Comparison of ENCODE assay signal across 27 cellular contexts in genomic region chr11:28104425-28104824, GRCh38. TPM values are rescaled to one million over a fixed set of nuclear protein-coding genes. Genes with fewer than 3 reads are reported as not detected.
DNase-seq lines count a peak whose midpoint lies in the region; ATAC-seq, FAIRE-seq and TF ChIP-seq lines count a peak whose summit lies in the region.
"Had no signal": no experiment of that assay in that cellular context is flagged by ENCODE, and none has a peak within 500 bp of the region (broad histone marks: within the 10 kb centered on the region; RNA-seq: fewer than 3 reads in every experiment).

No MANE protein-coding gene starts in this region.

- no peak overlapping the region for H3K4ac ChIP-seq in mesenchymal stem cell (ENCODE audit: low read depth in 1 of 2, low read length in 2 of 2)

- peaks cover 31% of the 10 kb centered on the region for H3K36me3 Mint-ChIP-seq in HFFc6 (ENCODE audit: low read depth)
- H3K36me3 Mint-ChIP-seq: CD4-positive, CD25-positive, alpha-beta regulatory T cell; natural killer cell; stimulated activated naive B cell treated with anti-CD40 and anti-IgM and Interleukin-4, amounts not matched to agents 10 μg/mL and 1 μg/mL and 100 μg/mL, for 72 hours had no signal

- peak overlapping the region; percentile 56 for H3K9ac ChIP-seq in SK-N-MC (ENCODE audit: insufficient read length)
- H3K9ac ChIP-seq in mesenchymal stem cell (ENCODE audit: low read length) = no peak overlapping the region
- H3K9ac ChIP-seq: parathyroid adenoma had no signal

- no peak for DNase-seq in HFFc6
- no peak for DNase-seq in SK-N-MC (ENCODE audit: low read depth, low spot score)
- DNase-seq in mesenchymal stem cell = no peak
- no peak for DNase-seq in frontal cortex (ENCODE audit: low spot score in 2 of 2)
- DNase-seq in NCI-H146 (lab: John Stamatoyannopoulos, UW) = no peak
- DNase-seq: activated effector memory CD4-positive, alpha-beta T cell treated with anti-CD3 and anti-CD28 coated beads, Interleukin-2, amount 50 U/mL, for 16 hours; activated naive CD8-positive, alpha-beta T cell treated with anti-CD3 and anti-CD28 coated beads, Interleukin-2, amount 10 ng/mL, durations not matched to agents 7 days and 5 days; CD4-positive, CD25-positive, alpha-beta regulatory T cell; foreskin fibroblast; heart right ventricle; KBM-7; left colon; natural killer cell; NCI-H1694 treated with DMSO at 0.1 percent for 48 hours; NCI-H69; stimulated activated CD4-positive, alpha-beta T cell treated with anti-CD3 and anti-CD28 coated beads, Interleukin-4, amount 100 ng/mL, for 1 hour; stimulated activated naive B cell treated with anti-CD40 and anti-IgM and Interleukin-4, amounts not matched to agents 10 μg/mL and 1 μg/mL and 100 μg/mL, for 72 hours; testis had no signal

- no peak for FAIRE-seq in frontal cortex (lab: Jason Lieb, UNC)
- FAIRE-seq: TTC549, urothelium cell line had no signal

- H3K36me3 ChIP-seq in ACC112 (ENCODE audit: insufficient read depth, low read length) (no peaks in the 10 kb centered on the region), SK-N-MC (ENCODE audit: insufficient read depth, low read length) (peaks cover 4% of the 10 kb centered on the region; the same call in 1 of the 2 replicates), mesenchymal stem cell (ENCODE audit: control insufficient read depth in 1 of 2, insufficient read depth in 2 of 2, low read depth in 1 of 2, low read length in 2 of 2) (no peaks in the 10 kb centered on the region)
- H3K36me3 ChIP-seq: heart right ventricle, right atrium auricular region had no signal

- H2BK5ac ChIP-seq in mesenchymal stem cell (ENCODE audit: low read depth, low read length, poor library complexity, severe bottlenecking) = no peak overlapping the region

- peaks cover 84% of the 10 kb centered on the region for H3K4me1 Mint-ChIP-seq in HFFc6 (ENCODE audit: low read depth)

- no peak overlapping the region for H2BK120ac ChIP-seq in mesenchymal stem cell (ENCODE audit: low read depth, low read length)

- no peak for TF ChIP-seq CTCF in HFFc6 (IDR thresholded peaks at IDR 0.05)

- no peaks in the 10 kb centered on the region for H3K9me3 Mint-ChIP-seq in HFFc6
- H3K9me3 Mint-ChIP-seq: activated naive CD8-positive, alpha-beta T cell treated with anti-CD3 and anti-CD28 coated beads, Interleukin-2, amount 10 ng/mL, durations not matched to agents 7 days and 5 days; CD4-positive, CD25-positive, alpha-beta regulatory T cell; GM23338; natural killer cell; stimulated activated naive B cell treated with anti-CD40 and anti-IgM and Interleukin-4, amounts not matched to agents 10 μg/mL and 1 μg/mL and 100 μg/mL, for 72 hours had no signal

- H3K4me3 Mint-ChIP-seq in HFFc6 = peak overlapping the region; percentile 65
- H3K4me3 Mint-ChIP-seq: activated naive CD8-positive, alpha-beta T cell treated with anti-CD3 and anti-CD28 coated beads, Interleukin-2, amount 10 ng/mL, durations not matched to agents 7 days and 5 days; GM23338; natural killer cell; stimulated activated naive B cell treated with anti-CD40 and anti-IgM and Interleukin-4, amounts not matched to agents 10 μg/mL and 1 μg/mL and 100 μg/mL, for 72 hours had no signal

- WGBS in mesenchymal stem cell = 60% methylated on average over 1 of the region's 1 CpG

- peaks cover 6% of the 10 kb centered on the region; the same call in 1 of the 2 replicates for H3K27me3 Mint-ChIP-seq in HFFc6 (ENCODE audit: insufficient read depth)
- H3K27me3 Mint-ChIP-seq: activated naive CD8-positive, alpha-beta T cell treated with anti-CD3 and anti-CD28 coated beads, Interleukin-2, amount 10 ng/mL, durations not matched to agents 7 days and 5 days; CD4-positive, CD25-positive, alpha-beta regulatory T cell; stimulated activated naive B cell treated with anti-CD40 and anti-IgM and Interleukin-4, amounts not matched to agents 10 μg/mL and 1 μg/mL and 100 μg/mL, for 72 hours had no signal

- no peaks in the 10 kb centered on the region; the same call in 1 of the 2 replicates for H3K9me3 ChIP-seq in SK-N-MC (ENCODE audit: low read depth, low read length)
- no peaks in the 10 kb centered on the region for H3K9me3 ChIP-seq in mesenchymal stem cell (ENCODE audit: control insufficient read depth, low read length)
- H3K9me3 ChIP-seq: heart right ventricle, right atrium auricular region, testis had no signal

- no peak overlapping the region for H4K8ac ChIP-seq in mesenchymal stem cell (ENCODE audit: low read length)

- ATAC-seq in GM18511 (IDR thresholded peaks at IDR 0.05; ENCODE audit: unreplicated experiment) = no peak
- ATAC-seq: GM23338; heart right ventricle; left colon; natural killer cell; Right ventricle myocardium inferior; stimulated activated naive B cell treated with anti-CD40 and anti-IgM and Interleukin-4, amounts not matched to agents 10 μg/mL and 1 μg/mL and 100 μg/mL, for 72 hours had no signal

- peak overlapping the region; percentile 22 for H3K4me2 ChIP-seq in mesenchymal stem cell (ENCODE audit: low read length, poor library complexity, severe bottlenecking)
- H3K4me2 ChIP-seq: GM23338 had no signal

- no peak overlapping the region for H3K14ac ChIP-seq in mesenchymal stem cell (ENCODE audit: low read length in 2 of 2)

- H3K27me3 ChIP-seq in ACC112 (ENCODE audit: insufficient read depth, low read length) (no peaks in the 10 kb centered on the region), mesenchymal stem cell (ENCODE audit: control insufficient read depth in 1 of 2, insufficient read depth in 1 of 2, low read length in 2 of 2) (no peaks in the 10 kb centered on the region)
- H3K27me3 ChIP-seq: heart right ventricle, right atrium auricular region, testis had no signal

- H3K23ac ChIP-seq in mesenchymal stem cell (ENCODE audit: low read length in 2 of 2) = no peak overlapping the region

- H3K79me1 ChIP-seq in mesenchymal stem cell (replicated peaks; ENCODE audit: low read length, poor library complexity, severe bottlenecking) = peaks cover 5% of the 10 kb centered on the region

- H3K4me3 ChIP-seq in ACC112 (ENCODE audit: low read depth, low read length) = peak overlapping the region; percentile 15; the same call in 1 of the 2 replicates
- H3K4me3 ChIP-seq in SK-N-MC = 0 out of 2 replicates have a peak overlapping the region, but pooled peaks have one; percentile 4
- H3K4me3 ChIP-seq in mesenchymal stem cell (ENCODE audit: insufficient read depth in 1 of 2, low read depth in 1 of 2, low read length in 2 of 2) = no peak overlapping the region
- H3K4me3 ChIP-seq: GM23338, heart right ventricle, right atrium auricular region, testis had no signal

- peaks cover 92% of the 10 kb centered on the region for H3K79me2 ChIP-seq in ACC112 (ENCODE audit: control insufficient read depth, insufficient read depth, low read length, unreplicated experiment)
- H3K79me2 ChIP-seq: parathyroid adenoma had no signal

- H3K27ac Mint-ChIP-seq in HFFc6 = peak overlapping the region; percentile 11; the same call in 1 of the 2 replicates
- H3K27ac Mint-ChIP-seq: activated naive CD8-positive, alpha-beta T cell treated with anti-CD3 and anti-CD28 coated beads, Interleukin-2, amount 10 ng/mL, durations not matched to agents 7 days and 5 days; CD4-positive, CD25-positive, alpha-beta regulatory T cell; GM23338; stimulated activated naive B cell treated with anti-CD40 and anti-IgM and Interleukin-4, amounts not matched to agents 10 μg/mL and 1 μg/mL and 100 μg/mL, for 72 hours had no signal

- H4K91ac ChIP-seq in mesenchymal stem cell (ENCODE audit: low read length) = no peak overlapping the region

- no peak overlapping the region for H3K18ac ChIP-seq in mesenchymal stem cell (ENCODE audit: low read depth in 1 of 2, low read length in 2 of 2)

- H2AFZ ChIP-seq in ACC112 (ENCODE audit: low read length, unreplicated experiment) (no peak overlapping the region), mesenchymal stem cell (ENCODE audit: low read depth, low read length) (no peak overlapping the region)
- H2AFZ ChIP-seq: GM23338, parathyroid adenoma had no signal

- H3K27ac ChIP-seq in ACC112 (ENCODE audit: low read depth, low read length) = no peak overlapping the region
- peak overlapping the region; percentile 52; the same call in 1 of the 2 replicates for H3K27ac ChIP-seq in SK-N-MC
- no peak overlapping the region for H3K27ac ChIP-seq in mesenchymal stem cell (ENCODE audit: low read length, poor library complexity, severe bottlenecking)
- H3K27ac ChIP-seq: epithelial cell of prostate, heart right ventricle, parathyroid adenoma, right atrium auricular region, testis had no signal

- no peak overlapping the region for H2BK15ac ChIP-seq in mesenchymal stem cell (ENCODE audit: low read depth, poor library complexity, severe bottlenecking)

- H2AK5ac ChIP-seq in mesenchymal stem cell (ENCODE audit: low read length, severe bottlenecking) = no peak overlapping the region

- H2BK12ac ChIP-seq in mesenchymal stem cell (ENCODE audit: low read length in 2 of 2) = no peak overlapping the region

- H3K4me1 ChIP-seq in ACC112 (ENCODE audit: control insufficient read depth, insufficient read depth, low read length, unreplicated experiment) (peaks cover 50% of the 10 kb centered on the region), mesenchymal stem cell (ENCODE audit: control insufficient read depth, insufficient read depth, low read depth, low read length) (peaks cover 3% of the 10 kb centered on the region)
- H3K4me1 ChIP-seq: parathyroid adenoma had no signal

RNA-seq across cellular contexts. Expression of gene KIF18A, which starts 3.5 kb away (rescaled TPM):
- total RNA-seq in HFFc6 (2021; fragmentation: NEBNext Ultra II Directional; extraction: Animal tissue kit (Norgen Biotek cat#: 25700)) = 10 to 100 TPM; 13.1 to 25.4 (median 22.4) TPM
- polyA plus RNA-seq in mesenchymal stem cell (2013, experiment 1 of 2) = 7.1 TPM
- polyA plus RNA-seq in mesenchymal stem cell (2013, experiment 2 of 2) = 7.3 TPM
- 4.9 TPM for total RNA-seq in frontal cortex

RNA-seq across cellular contexts. Expression of gene METTL15, which starts 3.8 kb away (rescaled TPM):
- 10 to 100 TPM; 11.0 to 14.1 (median 12.4) TPM for total RNA-seq in HFFc6 (2021; fragmentation: NEBNext Ultra II Directional; extraction: Animal tissue kit (Norgen Biotek cat#: 25700))
- polyA plus RNA-seq in mesenchymal stem cell (2013, experiment 1 of 2) = 7.1 TPM
- 7.8 TPM for polyA plus RNA-seq in mesenchymal stem cell (2013, experiment 2 of 2)
- total RNA-seq in frontal cortex = 19.2 TPM

Comparison
In these comparisons a context has a peak if more than half of its experiments do, and no peak if none do; other contexts are left out.
1. H3K4me3 ChIP-seq: peak in ACC112 (single experiment) and SK-N-MC (single experiment); none in mesenchymal stem cell (0 of 2).